Comparison of ENCODE assay signal across 8 cellular contexts in the genomic region with DNA sequence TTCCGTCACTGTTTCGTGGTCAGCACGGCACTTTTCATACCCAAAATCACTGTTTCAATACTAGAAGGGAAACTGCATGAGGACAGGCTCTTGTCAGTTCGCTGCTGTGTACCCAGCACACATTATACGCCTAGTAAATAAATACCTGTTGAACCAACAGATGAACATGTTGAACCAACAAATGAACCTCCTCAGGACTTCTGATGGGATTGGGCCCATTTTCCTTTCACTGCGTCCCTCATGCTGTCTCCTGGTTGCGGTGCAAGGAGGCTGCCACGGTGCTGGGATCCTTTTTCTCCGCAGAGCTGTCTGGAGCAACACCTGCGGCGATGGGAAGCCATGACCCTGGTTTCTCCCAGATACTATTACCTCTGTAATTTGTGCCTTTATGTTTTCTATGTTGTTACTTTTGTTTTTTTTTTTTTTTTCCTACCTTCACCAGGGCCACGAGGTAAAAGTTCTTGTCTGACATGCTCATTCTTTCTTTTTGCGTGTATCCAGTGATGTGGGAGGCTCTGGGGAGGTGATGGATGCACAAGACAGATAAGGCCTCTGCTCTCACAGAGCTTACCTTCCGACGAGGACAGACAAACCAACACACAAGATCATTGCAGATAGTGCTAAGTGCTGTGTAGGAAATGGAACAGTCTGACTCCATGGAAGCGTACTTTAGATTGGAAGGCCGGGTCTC. TPM values are rescaled to one million over a fixed set of nuclear protein-coding genes. Genes with fewer than 3 reads are reported as not detected.
A peak's percentile ranks its signal among the peaks of the same experiment; 100 is the strongest.
DNase-seq lines count a peak whose midpoint lies in the region; ATAC-seq and TF ChIP-seq lines count a peak whose summit lies in the region.

No MANE protein-coding gene starts in this region.

- CTCF ChIA-PET in Caco-2 (lab: Charles Lee): interaction anchor here (0.8 to 1.4 kb wide), 4 partner anchors 18 to 155 kb away, joined by 3 to 8 read pairs (median 4); no protein-coding TSS in a partner anchor

- H3K36me3 Mint-ChIP-seq in Caco-2 (ENCODE audit: insufficient read depth, unreplicated experiment) (peaks cover 55% of the 10 kb centered on the region), osteocyte (ENCODE audit: unreplicated experiment) (peaks cover 3% of the 10 kb centered on the region)

- TF ChIP-seq CTCF in Caco-2 (IDR thresholded peaks at IDR 0.05; ENCODE audit: insufficient read depth in 1 of 2, low read depth in 1 of 2, low read length in 1 of 2, severe bottlenecking in 1 of 2, unreplicated experiment in 1 of 2): no peak
- no peak for TF ChIP-seq CTCF in Peyer's patch (IDR thresholded peaks at IDR 0.05)
- TF ChIP-seq CTCF in osteocyte (IDR thresholded peaks at IDR 0.05): no peak

- H3K4me3 Mint-ChIP-seq in Caco-2 (ENCODE audit: unreplicated experiment) (peak overlapping the region; percentile 86), osteocyte (ENCODE audit: unreplicated experiment) (peak overlapping the region; percentile 88)

- H3K36me3 ChIP-seq in Caco-2 (ENCODE audit: control insufficient read depth, insufficient read depth, low read length): peaks cover 5% of the 10 kb centered on the region; the same call in 1 of the 2 replicates
- no peaks in the 10 kb centered on the region for H3K36me3 ChIP-seq in Peyer's patch

- H3K4me3 ChIP-seq in Caco-2 (ENCODE audit: low read depth, low read length) (peak overlapping the region; percentile 74), Peyer's patch (peak overlapping the region; percentile 69 to 97 (median 82))

- intact Hi-C loops in Caco-2 (cut with micrococcal nuclease; ENCODE audit: unreplicated experiment): loop anchor here (1.0 to 5.0 kb wide), 3 partner anchors 17 to 78 kb away; no protein-coding TSS in a partner anchor

- H3K4me1 Mint-ChIP-seq in Caco-2 (ENCODE audit: low read depth, unreplicated experiment): peaks cover 43% of the 10 kb centered on the region
- H3K4me1 Mint-ChIP-seq in osteocyte (ENCODE audit: unreplicated experiment): peaks cover 41% of the 10 kb centered on the region

- H3K27ac Mint-ChIP-seq in Caco-2 (ENCODE audit: unreplicated experiment) (peak overlapping the region; percentile 88), osteocyte (ENCODE audit: unreplicated experiment) (peak overlapping the region; percentile 93)

- no TSS peak for BruUV-seq in Caco-2 (replicated peaks; lab: Mats Ljungman, UMichigan)

- POLR2A ChIA-PET in Caco-2 (lab: Charles Lee): interaction anchor here (1.4 to 1.7 kb wide), 2 partner anchors 31 to 80 kb away, joined by 8 to 20 read pairs; partner anchors contain the start of gene RAB22A

- H3K9me3 Mint-ChIP-seq in Caco-2 (ENCODE audit: unreplicated experiment) (no peaks in the 10 kb centered on the region), osteocyte (ENCODE audit: unreplicated experiment) (peaks cover 4% of the 10 kb centered on the region)

- H3K27me3 ChIP-seq in Caco-2 (replicated peaks; ENCODE audit: control insufficient read depth, insufficient read depth, low read length): no peaks in the 10 kb centered on the region
- H3K27me3 ChIP-seq in Peyer's patch: no peaks in the 10 kb centered on the region

- H3K4me1 ChIP-seq in Caco-2: peaks cover 31% of the 10 kb centered on the region
- H3K4me1 ChIP-seq in Peyer's patch: peaks cover 0 to 45% (median 12%) of the 10 kb centered on the region in 4 donors

- ATAC-seq in HG03354 (IDR thresholded peaks at IDR 0.05; ENCODE audit: poor library complexity, severe bottlenecking, unreplicated experiment) (no peak), GM21390 (IDR thresholded peaks at IDR 0.05; ENCODE audit: unreplicated experiment) (no peak)

- no peak for TF ChIP-seq POLR2A in Peyer's patch (IDR thresholded peaks at IDR 0.05)

- H3K27me3 Mint-ChIP-seq in Caco-2 (ENCODE audit: insufficient read depth, unreplicated experiment) (no peaks in the 10 kb centered on the region), osteocyte (ENCODE audit: unreplicated experiment) (no peaks in the 10 kb centered on the region)

- peak overlapping the region; percentile 92 to 97 (median 96) for H3K27ac ChIP-seq in Peyer's patch
- H3K27ac ChIP-seq in epithelial cell of prostate: peak overlapping the region; percentile 69

- DNase-seq in Caco-2 (no peak), Peyer's patch (no peak), epithelial cell of prostate (ENCODE audit: low read depth, low spot score) (no peak), osteocyte (ENCODE audit: extremely low spot score, unreplicated experiment) (no peak), NCI-H1417 (lab: John Stamatoyannopoulos, UW) (no peak), Ammon's horn (ENCODE audit: low spot score) (no peak)

- H3K9me3 ChIP-seq in Caco-2: peaks cover 14% of the 10 kb centered on the region
- no peaks in the 10 kb centered on the region for H3K9me3 ChIP-seq in Peyer's patch

RNA-seq across cellular contexts. Expression of gene VAPB, which starts 1.1 kb away (rescaled TPM):
- 182 and 186 TPM in 2 replicates for total RNA-seq in Caco-2 (2022)
- total RNA-seq in Peyer's patch: 10 to 100 TPM; 24.6 to 30.8 (median 29.4) TPM
- 47.6 and 49.9 TPM in 2 replicates for total RNA-seq in osteocyte
